Comparison of ENCODE assay signal across 9 cellular contexts in the genomic region with DNA sequence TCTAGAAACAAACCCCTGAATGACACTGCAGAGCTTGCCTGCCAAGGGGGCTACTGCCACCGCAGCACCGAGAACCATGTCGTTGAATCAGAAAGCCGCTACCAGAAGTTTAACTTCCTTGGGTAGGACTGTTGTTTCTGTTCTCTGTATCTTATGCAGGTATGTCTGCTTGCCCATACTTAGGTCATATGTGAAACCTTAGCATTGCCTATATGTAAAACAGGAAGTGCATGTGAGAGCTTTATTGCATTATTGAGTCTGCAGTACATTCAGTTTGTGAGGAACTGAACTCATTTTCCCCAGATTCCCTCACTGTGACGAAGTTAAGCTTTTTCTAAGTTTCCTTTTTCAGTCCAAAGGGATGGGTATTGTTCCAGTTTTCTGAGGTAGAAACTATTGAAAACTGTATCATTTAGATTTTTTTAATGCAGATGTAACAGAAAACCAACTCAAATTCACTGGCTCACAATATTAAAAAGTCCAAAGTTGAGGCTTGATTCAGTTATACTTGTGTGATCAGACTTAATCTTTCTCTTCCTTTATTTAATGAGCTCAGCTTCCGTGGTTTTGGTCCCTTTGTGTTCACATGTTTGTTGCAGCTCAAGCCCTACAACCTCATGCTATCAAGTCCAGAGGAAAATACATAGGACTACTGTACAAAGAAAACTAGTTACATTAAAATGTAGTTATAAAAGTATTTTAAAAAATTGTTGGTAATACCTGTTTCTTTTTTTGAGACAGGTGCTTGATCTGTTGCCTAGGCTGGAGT. TPM values are rescaled to one million over a fixed set of nuclear protein-coding genes. Genes with fewer than 3 reads are reported as not detected.
A peak's percentile ranks its signal among the peaks of the same experiment; 100 is the strongest.
DNase-seq lines count a peak whose midpoint lies in the region; ATAC-seq and TF ChIP-seq lines count a peak whose summit lies in the region.
"Had no signal": no experiment of that assay in that cellular context is flagged by ENCODE, and none has a peak within 500 bp of the region (broad histone marks: within the 10 kb centered on the region; RNA-seq: fewer than 3 reads in every experiment).

No MANE protein-coding gene starts in this region.

- H3K27ac ChIP-seq in suprapubic skin: no peak overlapping the region
- H3K27ac ChIP-seq: C4-2B had no signal

- CTCF ChIA-PET in Caco-2 (lab: Charles Lee): no interaction called here

- H3K4me1 ChIP-seq in suprapubic skin: peaks cover 19% of the 10 kb centered on the region
- peaks cover 34% of the 10 kb centered on the region for H3K4me1 ChIP-seq in Caco-2

- TF ChIP-seq EP300 in suprapubic skin (IDR thresholded peaks at IDR 0.05): no peak

- POLR2A ChIA-PET in Caco-2 (lab: Charles Lee): no interaction called here

- no peak overlapping the region for H3K4me3 ChIP-seq in suprapubic skin
- no peak overlapping the region for H3K4me3 ChIP-seq in Caco-2 (ENCODE audit: low read depth, low read length)

- TF ChIP-seq CTCF in suprapubic skin (IDR thresholded peaks at IDR 0.05) (no peak), Caco-2 (IDR thresholded peaks at IDR 0.05; ENCODE audit: insufficient read depth in 1 of 2, low read depth in 1 of 2, low read length in 1 of 2, severe bottlenecking in 1 of 2, unreplicated experiment in 1 of 2) (no peak)

- peak; percentile 35 to 38 for DNase-seq in activated T-cell treated with anti-CD3 and anti-CD28 coated beads, Interleukin-2, amount 50 U/mL, for 72 hours
- no peak for DNase-seq in activated T-cell treated with anti-CD3 and anti-CD28 coated beads, Interleukin-2, amount 50 U/mL, for 1 hour
- DNase-seq in stimulated activated naive CD8-positive, alpha-beta T cell treated with anti-CD3 and anti-CD28 coated beads, Interleukin-15, Interleukin-2, amounts not matched to agents 100 U/mL and 50 U/mL, for 24 hours: no peak
- DNase-seq in inferior parietal cortex (ENCODE audit: extremely low spot score) (no peak), suprapubic skin (ENCODE audit: low spot score in 2 of 2) (no peak), Caco-2 (no peak)

- peak overlapping the region; percentile 55 to 68 for H3K4me3 Mint-ChIP-seq in activated T-cell treated with anti-CD3 and anti-CD28 coated beads, Interleukin-2, amount 50 U/mL, for 72 hours
- peak overlapping the region; percentile 40 for H3K4me3 Mint-ChIP-seq in T-helper 1 cell treated with Interleukin-12 subunit alpha and Interleukin-12 subunit beta and Interleukin-4 antibody, amounts not matched to agents 30 μg/mL and 1 μg/mL, for 36 hours
- no peak overlapping the region for H3K4me3 Mint-ChIP-seq in Caco-2 (ENCODE audit: unreplicated experiment)

- ATAC-seq in activated T-cell treated with anti-CD3 and anti-CD28 coated beads, Interleukin-2, amount 50 U/mL, for 72 hours (replicated peaks in 1 of 2): peak; percentile 94
- peak; percentile 84 for ATAC-seq in HG03045 (IDR thresholded peaks at IDR 0.05; ENCODE audit: unreplicated experiment)
- ATAC-seq in stimulated activated naive CD8-positive, alpha-beta T cell treated with anti-CD3 and anti-CD28 coated beads, Interleukin-15, Interleukin-2, amounts not matched to agents 100 U/mL and 50 U/mL, for 24 hours: peak; percentile 71

- no peaks in the 10 kb centered on the region for H3K27me3 Mint-ChIP-seq in activated T-cell treated with anti-CD3 and anti-CD28 coated beads, Interleukin-2, amount 50 U/mL, for 72 hours (ENCODE audit: low read depth)
- no peaks in the 10 kb centered on the region for H3K27me3 Mint-ChIP-seq in T-helper 1 cell treated with Interleukin-12 subunit alpha and Interleukin-12 subunit beta and Interleukin-4 antibody, amounts not matched to agents 30 μg/mL and 1 μg/mL, for 36 hours (ENCODE audit: low read depth)
- no peaks in the 10 kb centered on the region for H3K27me3 Mint-ChIP-seq in Caco-2 (ENCODE audit: insufficient read depth, unreplicated experiment)

- WGBS in suprapubic skin: 77% methylated on average over 6 of the region's 6 CpGs

- peaks cover under 1 to 2% of the 10 kb centered on the region in 2 donors for H3K36me3 Mint-ChIP-seq in activated T-cell treated with anti-CD3 and anti-CD28 coated beads, Interleukin-2, amount 50 U/mL, for 72 hours (ENCODE audit: insufficient read depth in 2 of 2)
- H3K36me3 Mint-ChIP-seq in T-helper 1 cell treated with Interleukin-12 subunit alpha and Interleukin-12 subunit beta and Interleukin-4 antibody, amounts not matched to agents 30 μg/mL and 1 μg/mL, for 36 hours (ENCODE audit: low read depth): peaks cover 12% of the 10 kb centered on the region
- H3K36me3 Mint-ChIP-seq in Caco-2 (ENCODE audit: insufficient read depth, unreplicated experiment): peaks cover 16% of the 10 kb centered on the region

- no TSS peak for BruUV-seq in Caco-2 (replicated peaks; lab: Mats Ljungman, UMichigan)

- TF ChIP-seq POLR2A in suprapubic skin (IDR thresholded peaks at IDR 0.05): no peak

- H3K36me3 ChIP-seq in suprapubic skin (peaks cover 5% of the 10 kb centered on the region), Caco-2 (ENCODE audit: control insufficient read depth, insufficient read depth, low read length) (no peaks in the 10 kb centered on the region)

- H3K9me3 ChIP-seq in suprapubic skin (no peaks in the 10 kb centered on the region), Caco-2 (no peaks in the 10 kb centered on the region)

- H3K27me3 ChIP-seq in suprapubic skin (no peaks in the 10 kb centered on the region), Caco-2 (replicated peaks; ENCODE audit: control insufficient read depth, insufficient read depth, low read length) (no peaks in the 10 kb centered on the region)

- peak overlapping the region; percentile 10 for H3K27ac Mint-ChIP-seq in activated T-cell treated with anti-CD3 and anti-CD28 coated beads, Interleukin-2, amount 50 U/mL, for 72 hours
- peak overlapping the region; percentile 76 for H3K27ac Mint-ChIP-seq in T-helper 1 cell treated with Interleukin-12 subunit alpha and Interleukin-12 subunit beta and Interleukin-4 antibody, amounts not matched to agents 30 μg/mL and 1 μg/mL, for 36 hours
- H3K27ac Mint-ChIP-seq in Caco-2 (ENCODE audit: unreplicated experiment): no peak overlapping the region

- H3K4me1 Mint-ChIP-seq in activated T-cell treated with anti-CD3 and anti-CD28 coated beads, Interleukin-2, amount 50 U/mL, for 72 hours (ENCODE audit: low read depth): peaks cover 66% of the 10 kb centered on the region
- peaks cover 46% of the 10 kb centered on the region for H3K4me1 Mint-ChIP-seq in T-helper 1 cell treated with Interleukin-12 subunit alpha and Interleukin-12 subunit beta and Interleukin-4 antibody, amounts not matched to agents 30 μg/mL and 1 μg/mL, for 36 hours (ENCODE audit: low read depth)
- H3K4me1 Mint-ChIP-seq in Caco-2 (ENCODE audit: low read depth, unreplicated experiment): peaks cover 38% of the 10 kb centered on the region

- intact Hi-C loops in Caco-2 (cut with micrococcal nuclease; ENCODE audit: unreplicated experiment): no loop called here

- H3K9me3 Mint-ChIP-seq in activated T-cell treated with anti-CD3 and anti-CD28 coated beads, Interleukin-2, amount 50 U/mL, for 72 hours: no peaks in the 10 kb centered on the region
- no peaks in the 10 kb centered on the region for H3K9me3 Mint-ChIP-seq in T-helper 1 cell treated with Interleukin-12 subunit alpha and Interleukin-12 subunit beta and Interleukin-4 antibody, amounts not matched to agents 30 μg/mL and 1 μg/mL, for 36 hours
- H3K9me3 Mint-ChIP-seq in Caco-2 (ENCODE audit: unreplicated experiment): no peaks in the 10 kb centered on the region

RNA-seq across cellular contexts. Expression of a gene that starts 6.9 kb away (rescaled TPM):
- 10 to 100 TPM; 28.8 to 29.9 TPM for total RNA-seq in activated T-cell treated with anti-CD3 and anti-CD28 coated beads, Interleukin-2, amount 50 U/mL, for 72 hours
- 10 to 100 TPM; 28.8 to 44.4 (median 33.8) TPM for total RNA-seq in suprapubic skin
- total RNA-seq in Caco-2 (2022): 23.7 and 27.3 TPM in 2 replicates

Comparison
In these comparisons a context has a peak if more than half of its experiments do, and no peak if none do; other contexts are left out.
1. DNase-seq: peak in activated T-cell treated with anti-CD3 and anti-CD28 coated beads, Interleukin-2, amount 50 U/mL, for 72 hours (2 of 2); none in activated T-cell treated with anti-CD3 and anti-CD28 coated beads, Interleukin-2, amount 50 U/mL, for 1 hour (single experiment), stimulated activated naive CD8-positive, alpha-beta T cell treated with anti-CD3 and anti-CD28 coated beads, Interleukin-15, Interleukin-2, amounts not matched to agents 100 U/mL and 50 U/mL, for 24 hours (single experiment), inferior parietal cortex (single experiment), suprapubic skin (0 of 2) and Caco-2 (0 of 2).
2. Peak in every context shown above with its lines, with median percentiles within 50 percentile points of each other: ATAC-seq.